In genomic region chr7:47762207-47762606, GRCh38 we compare ENCODE assay signal across 20 cellular contexts.
A peak's percentile ranks its signal among the peaks of the same experiment; 100 is the strongest.
DNase-seq lines count a peak whose midpoint lies in the region; ATAC-seq and TF ChIP-seq lines count a peak whose summit lies in the region.
"Had no signal": no experiment of that assay in that cellular context is flagged by ENCODE, and none has a peak within 500 bp of the region (broad histone marks: within the 10 kb centered on the region; RNA-seq: fewer than 3 reads in every experiment).

No MANE protein-coding gene starts in this region.

- H3K27me3 ChIP-seq in Caco-2 (replicated peaks; ENCODE audit: control insufficient read depth, insufficient read depth, low read length) (no peaks in the 10 kb centered on the region), RWPE2 (ENCODE audit: insufficient read depth, poor library complexity, severe bottlenecking) (no peaks in the 10 kb centered on the region), hepatocyte (no peaks in the 10 kb centered on the region)

- H3K27ac ChIP-seq in RWPE2 (ENCODE audit: poor library complexity, severe bottlenecking) (peak overlapping the region; percentile 71), hepatocyte (peak overlapping the region; percentile 93)

- H3K27me3 Mint-ChIP-seq in Caco-2 (ENCODE audit: insufficient read depth, unreplicated experiment), result no peaks in the 10 kb centered on the region
- no peaks in the 10 kb centered on the region for H3K27me3 Mint-ChIP-seq in progenitor cell of endocrine pancreas
- H3K27me3 Mint-ChIP-seq: T-cell had no signal

- H3K27ac Mint-ChIP-seq in Caco-2 (ENCODE audit: unreplicated experiment), result peak overlapping the region; percentile 98
- peak overlapping the region; percentile 98 for H3K27ac Mint-ChIP-seq in progenitor cell of endocrine pancreas
- H3K27ac Mint-ChIP-seq: CD8-positive, alpha-beta T cell; T-cell had no signal

- H3K9me3 Mint-ChIP-seq in Caco-2 (ENCODE audit: unreplicated experiment) (no peaks in the 10 kb centered on the region), progenitor cell of endocrine pancreas (ENCODE audit: low read depth) (peaks cover 6% of the 10 kb centered on the region)
- H3K9me3 Mint-ChIP-seq: CD8-positive, alpha-beta T cell had no signal

- H3K4me3 ChIP-seq in Caco-2 (ENCODE audit: low read depth, low read length) (no peak overlapping the region), RWPE2 (ENCODE audit: severe bottlenecking) (no peak overlapping the region), hepatocyte (no peak overlapping the region)
- H3K4me3 ChIP-seq: K562 had no signal

- H3K9me3 ChIP-seq in Caco-2, result no peaks in the 10 kb centered on the region
- H3K9me3 ChIP-seq in RWPE2 (ENCODE audit: severe bottlenecking), result no peaks in the 10 kb centered on the region
- no peaks in the 10 kb centered on the region for H3K9me3 ChIP-seq in hepatocyte (ENCODE audit: low read depth)

- H2AFZ ChIP-seq in hepatocyte, result no peak overlapping the region

- no TSS peak for BruUV-seq in Caco-2 (replicated peaks; lab: Mats Ljungman, UMichigan)

- no peaks in the 10 kb centered on the region for H4K20me1 ChIP-seq in hepatocyte (ENCODE audit: insufficient read depth, poor library complexity, severe bottlenecking)

- peaks cover 44% of the 10 kb centered on the region for H3K4me1 ChIP-seq in Caco-2
- H3K4me1 ChIP-seq in RWPE2 (ENCODE audit: insufficient read depth, poor library complexity, severe bottlenecking), result peaks cover 37% of the 10 kb centered on the region
- peaks cover 50% of the 10 kb centered on the region for H3K4me1 ChIP-seq in hepatocyte (ENCODE audit: insufficient read depth)

- POLR2A ChIA-PET in Caco-2 (lab: Charles Lee), result interaction anchor here (1.5 kb wide), 1 partner anchor 98 kb away, joined by 8 read pairs; no protein-coding TSS in a partner anchor

- H3K4me1 Mint-ChIP-seq in Caco-2 (ENCODE audit: low read depth, unreplicated experiment) (peaks cover 29% of the 10 kb centered on the region), progenitor cell of endocrine pancreas (ENCODE audit: low read depth) (peaks cover 48% of the 10 kb centered on the region)

- no peaks in the 10 kb centered on the region for H3K79me2 ChIP-seq in hepatocyte

- H3K36me3 ChIP-seq in Caco-2 (ENCODE audit: control insufficient read depth, insufficient read depth, low read length) (no peaks in the 10 kb centered on the region), RWPE2 (ENCODE audit: low read depth) (no peaks in the 10 kb centered on the region), hepatocyte (replicated peaks; ENCODE audit: insufficient read depth, low read depth) (no peaks in the 10 kb centered on the region)

- DNase-seq in Caco-2 (no peak), RWPE2 (ENCODE audit: low spot score) (no peak), hepatocyte (ENCODE audit: low spot score) (no peak), progenitor cell of endocrine pancreas (ENCODE audit: low spot score, unreplicated experiment) (no peak), islet precursor cell (no peak), NCI-H1048 (lab: John Stamatoyannopoulos, UW) (no peak)
- DNase-seq: CD8-positive, alpha-beta T cell; DMS79 treated with DMSO at 0.1 percent for 48 hours; GF-D8; MV-4-11; NCI-H1105 treated with DMSO at 0.1 percent for 48 hours; NCI-H146; NCI-H1930; NCI-H446 treated with DMSO at 0.1 percent for 48 hours; NCI-H526; NK-92 treated with Interleukin-12 subunit alpha and Interleukin-12 subunit beta, amount 100 ng/mL, for 24 hours; T-cell had no signal

- intact Hi-C loops in Caco-2 (cut with micrococcal nuclease; ENCODE audit: unreplicated experiment), result loop anchor here (2.0 to 5.0 kb wide), 2 partner anchors 25 to 290 kb away; no protein-coding TSS in a partner anchor

- H3K4me3 Mint-ChIP-seq in Caco-2 (ENCODE audit: unreplicated experiment) (no peak overlapping the region), progenitor cell of endocrine pancreas (ENCODE audit: low read depth) (no peak overlapping the region)
- H3K4me3 Mint-ChIP-seq: CD8-positive, alpha-beta T cell; T-cell had no signal

- H3K4me2 ChIP-seq in hepatocyte, result no peak overlapping the region

- H3K9me2 ChIP-seq in hepatocyte (replicated peaks; ENCODE audit: insufficient read depth), result no peaks in the 10 kb centered on the region

- ATAC-seq in RWPE2 (ENCODE audit: low read depth), result no peak
- ATAC-seq in GM21576 (IDR thresholded peaks at IDR 0.05; ENCODE audit: unreplicated experiment), result no peak
- no peak for ATAC-seq in GM21825 (IDR thresholded peaks at IDR 0.05; ENCODE audit: unreplicated experiment)
- ATAC-seq: CD8-positive, alpha-beta T cell; K562; T-cell had no signal

- TF ChIP-seq CTCF in Caco-2 (IDR thresholded peaks at IDR 0.05; ENCODE audit: insufficient read depth in 1 of 2, low read depth in 1 of 2, low read length in 1 of 2, severe bottlenecking in 1 of 2, unreplicated experiment in 1 of 2) (no peak), RWPE2 (IDR thresholded peaks at IDR 0.05; ENCODE audit: poor library complexity, severe bottlenecking) (no peak), hepatocyte (IDR thresholded peaks at IDR 0.05; ENCODE audit: poor library complexity) (no peak), progenitor cell of endocrine pancreas (IDR thresholded peaks at IDR 0.05; ENCODE audit: unreplicated experiment) (no peak)

- H3K36me3 Mint-ChIP-seq in Caco-2 (ENCODE audit: insufficient read depth, unreplicated experiment), result peaks cover 15% of the 10 kb centered on the region
- H3K36me3 Mint-ChIP-seq in progenitor cell of endocrine pancreas (ENCODE audit: insufficient read depth), result no peaks in the 10 kb centered on the region
- H3K36me3 Mint-ChIP-seq: CD8-positive, alpha-beta T cell; T-cell had no signal

- CTCF ChIA-PET in Caco-2 (lab: Charles Lee), result no interaction called here
